ENCODE assay signal across 33 cellular contexts in the genomic region with DNA sequence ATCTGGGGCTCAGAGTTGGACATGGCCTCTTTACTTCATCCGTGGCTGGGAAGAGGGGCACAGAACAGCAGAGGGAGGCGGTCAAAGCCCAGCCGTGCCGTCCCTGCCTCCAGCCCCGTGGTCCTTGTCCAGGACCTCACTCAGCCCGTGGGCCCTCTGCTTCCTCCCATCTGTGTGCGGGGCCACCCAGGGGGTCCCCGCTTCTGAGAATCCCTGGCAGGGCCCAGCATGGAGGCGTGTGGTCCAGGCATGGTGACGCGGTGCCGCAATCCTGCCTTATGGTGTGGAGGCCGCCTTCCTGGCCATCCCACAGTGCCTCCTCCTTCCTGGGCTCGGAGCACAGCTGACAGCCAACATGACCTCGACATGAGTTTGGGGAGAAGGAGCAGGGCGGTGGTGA.
"Had no signal": no experiment of that assay in that cellular context is flagged by ENCODE, and none has a peak within 500 bp of the region (broad histone marks: within the 10 kb centered on the region; RNA-seq: fewer than 3 reads in every experiment).

No MANE protein-coding gene starts in this region.

- H3K4me1 Mint-ChIP-seq: activated CD8-positive, alpha-beta memory T cell treated with anti-CD3 and anti-CD28 coated beads, Interleukin-2, amount 10 ng/mL, durations not matched to agents 7 days and 5 days; activated naive CD8-positive, alpha-beta T cell treated with anti-CD3 and anti-CD28 coated beads, Interleukin-2, amount 10 ng/mL, durations not matched to agents 7 days and 5 days had no signal

- H3K4me3 ChIP-seq: colonic mucosa, dorsolateral prefrontal cortex, gastroesophageal sphincter, heart right ventricle, hepatocyte had no signal

- H3K27me3 Mint-ChIP-seq: activated B cell treated with CpG ODN at 0.5 μM for 24 hours; activated CD4-positive, alpha-beta memory T cell treated with anti-CD3 and anti-CD28 coated beads for 36 hours; activated CD4-positive, alpha-beta T cell treated with anti-CD3 and anti-CD28 coated beads, Interleukin-2, amount 10 ng/mL, durations not matched to agents 24 days and 14 days; activated CD8-positive, alpha-beta memory T cell treated with anti-CD3 and anti-CD28 coated beads, Interleukin-2, amount 10 ng/mL, durations not matched to agents 7 days and 5 days; activated naive CD4-positive, alpha-beta T cell treated with anti-CD3 and anti-CD28 coated beads, Interleukin-2, amount 10 ng/mL, durations not matched to agents 7 days and 5 days; activated naive CD8-positive, alpha-beta T cell treated with anti-CD3 and anti-CD28 coated beads, Interleukin-2, amount 10 ng/mL, durations not matched to agents 7 days and 5 days; T-cell had no signal

- H3K9me3 ChIP-seq: colonic mucosa, gastroesophageal sphincter had no signal

- ATAC-seq: activated CD4-positive, CD25-positive, alpha-beta regulatory T cell treated with anti-CD3 and anti-CD28 coated beads, Interleukin-2, amount 50 U/mL, for 24 hours; activated CD8-positive, alpha-beta memory T cell treated with anti-CD3 and anti-CD28 coated beads, Interleukin-2, amount 10 ng/mL, durations not matched to agents 7 days and 5 days; activated CD8-positive, alpha-beta T cell treated with anti-CD3 and anti-CD28 coated beads, Interleukin-2, amount 10 ng/mL, durations not matched to agents 7 days and 5 days; activated naive CD4-positive, alpha-beta T cell treated with anti-CD3 and anti-CD28 coated beads, Interleukin-2, amount 50 U/mL, for 72 hours; esophagus mucosa; gastroesophageal sphincter; T-cell had no signal

- H3K27ac ChIP-seq: brain microvascular endothelial cell, colonic mucosa, gastroesophageal sphincter, heart right ventricle, hepatocyte, WERI-Rb-1 had no signal

- DNase-seq: activated B cell treated with CpG ODN at 0.5 μM for 24 hours; activated CD4-positive, alpha-beta memory T cell treated with anti-CD3 and anti-CD28 coated beads for 36 hours; activated CD4-positive, alpha-beta T cell treated with anti-CD3 and anti-CD28 coated beads, Interleukin-2, amount 10 ng/mL, durations not matched to agents 24 days and 14 days; activated CD8-positive, alpha-beta memory T cell treated with anti-CD3 and anti-CD28 coated beads, Interleukin-2, amount 10 ng/mL, durations not matched to agents 7 days and 5 days; activated CD8-positive, alpha-beta memory T cell treated with anti-CD3 and anti-CD28 coated beads, Interleukin-2, amount 50 U/mL, for 4 hours; activated CD8-positive, alpha-beta T cell treated with anti-CD3 and anti-CD28 coated beads, Interleukin-2, amount 10 ng/mL, durations not matched to agents 7 days and 5 days; activated gamma-delta T cell; activated naive CD4-positive, alpha-beta T cell; activated naive CD4-positive, alpha-beta T cell treated with anti-CD3 and anti-CD28 coated beads, Interleukin-2, amount 10 ng/mL, durations not matched to agents 7 days and 5 days; activated naive CD8-positive, alpha-beta T cell treated with anti-CD3 and anti-CD28 coated beads, Interleukin-2, amount 10 ng/mL, durations not matched to agents 7 days and 5 days; activated T-cell treated with anti-CD3 and anti-CD28 coated beads, Interleukin-2, amount 50 U/mL, for 1 hour; activated T-cell treated with anti-CD3 and anti-CD28 coated beads, Interleukin-2, amount 50 U/mL, for 48 hours; brain microvascular endothelial cell; colonic mucosa; dorsolateral prefrontal cortex; effector memory CD4-positive, alpha-beta T cell; endodermal cell; foreskin melanocyte; heart right ventricle; T-cell; T1000; WERI-Rb-1 had no signal

- H3K9me3 Mint-ChIP-seq: activated B cell treated with CpG ODN at 0.5 μM for 24 hours; activated CD4-positive, alpha-beta T cell treated with anti-CD3 and anti-CD28 coated beads, Interleukin-2, amount 10 ng/mL, durations not matched to agents 24 days and 14 days; activated T-helper 2 cell treated with anti-CD3 and anti-CD28 coated beads, Interferon-gamma antibody, Interleukin-2, Interleukin-4, amounts not matched to agents 10 μg/mL and 5 μg/mL and 100 μg/mL, durations not matched to agents 14 hours and 24 hours and 36 hours had no signal

- FAIRE-seq: astrocyte, bronchial epithelial cell had no signal

- H3K27ac Mint-ChIP-seq: activated B cell treated with CpG ODN at 0.5 μM for 24 hours; activated CD4-positive, alpha-beta memory T cell treated with anti-CD3 and anti-CD28 coated beads for 36 hours; activated CD4-positive, alpha-beta T cell treated with anti-CD3 and anti-CD28 coated beads, Interleukin-2, amount 10 ng/mL, durations not matched to agents 24 days and 14 days; activated CD8-positive, alpha-beta memory T cell treated with anti-CD3 and anti-CD28 coated beads, Interleukin-2, amount 10 ng/mL, durations not matched to agents 7 days and 5 days; activated CD8-positive, alpha-beta T cell treated with anti-CD3 and anti-CD28 coated beads, Interleukin-2, amount 10 ng/mL, durations not matched to agents 7 days and 5 days; activated naive CD4-positive, alpha-beta T cell treated with anti-CD3 and anti-CD28 coated beads, Interleukin-2, amount 10 ng/mL, durations not matched to agents 7 days and 5 days; activated naive CD8-positive, alpha-beta T cell treated with anti-CD3 and anti-CD28 coated beads, Interleukin-2, amount 10 ng/mL, durations not matched to agents 7 days and 5 days; activated T-helper 1 cell treated with anti-CD3 and anti-CD28 coated beads, Interleukin-12 subunit alpha, Interleukin-12 subunit beta, Interleukin-2, Interleukin-4 antibody, amounts not matched to agents 30 ng/mL and 10 ng/mL and 1 ng/mL, durations not matched to agents 14 hours and 24 hours and 36 hours; activated T-helper 2 cell treated with anti-CD3 and anti-CD28 coated beads, Interferon-gamma antibody, Interleukin-2, Interleukin-4, amounts not matched to agents 10 μg/mL and 5 μg/mL and 100 μg/mL, durations not matched to agents 14 hours and 24 hours and 36 hours; endodermal cell; T-helper 1 cell treated with Interleukin-12 subunit alpha and Interleukin-12 subunit beta and Interleukin-4 antibody, amounts not matched to agents 30 μg/mL and 1 μg/mL, for 36 hours; T-helper 2 cell treated with Interferon-gamma antibody and Interleukin-4, amounts not matched to agents 5 μg/mL and 100 μg/mL, for 36 hours had no signal

- H3K36me3 ChIP-seq: brain microvascular endothelial cell, colonic mucosa, WERI-Rb-1 had no signal

- H3K4me1 ChIP-seq: colonic mucosa, gastroesophageal sphincter had no signal

- H3K4me3 Mint-ChIP-seq: activated B cell treated with CpG ODN at 0.5 μM for 24 hours; activated CD4-positive, alpha-beta memory T cell treated with anti-CD3 and anti-CD28 coated beads for 36 hours; activated CD4-positive, alpha-beta T cell treated with anti-CD3 and anti-CD28 coated beads, Interleukin-2, amount 10 ng/mL, durations not matched to agents 24 days and 14 days; activated CD8-positive, alpha-beta memory T cell treated with anti-CD3 and anti-CD28 coated beads, Interleukin-2, amount 10 ng/mL, durations not matched to agents 7 days and 5 days; activated CD8-positive, alpha-beta T cell treated with anti-CD3 and anti-CD28 coated beads, Interleukin-2, amount 10 ng/mL, durations not matched to agents 7 days and 5 days; activated naive CD4-positive, alpha-beta T cell treated with anti-CD3 and anti-CD28 coated beads, Interleukin-2, amount 10 ng/mL, durations not matched to agents 7 days and 5 days; activated naive CD8-positive, alpha-beta T cell treated with anti-CD3 and anti-CD28 coated beads, Interleukin-2, amount 10 ng/mL, durations not matched to agents 7 days and 5 days; activated T-helper 1 cell treated with anti-CD3 and anti-CD28 coated beads, Interleukin-12 subunit alpha, Interleukin-12 subunit beta, Interleukin-2, Interleukin-4 antibody, amounts not matched to agents 30 ng/mL and 10 ng/mL and 1 ng/mL, durations not matched to agents 14 hours and 24 hours and 36 hours; endodermal cell; T-cell; T-helper 1 cell treated with Interleukin-12 subunit alpha and Interleukin-12 subunit beta and Interleukin-4 antibody, amounts not matched to agents 30 μg/mL and 1 μg/mL, for 36 hours; T-helper 2 cell treated with Interferon-gamma antibody and Interleukin-4, amounts not matched to agents 5 μg/mL and 100 μg/mL, for 36 hours had no signal

- H3K27me3 ChIP-seq: brain microvascular endothelial cell, colonic mucosa, dorsolateral prefrontal cortex, gastroesophageal sphincter, heart right ventricle, hepatocyte had no signal
